In genomic region chr16:4718466-4718865, GRCh38 we compare ENCODE assay signal across 1 cellular context.
TF ChIP-seq lines count a peak whose summit lies in the region.

No MANE protein-coding gene starts in this region.

TF ChIP-seq in WTC11, 78 proteins besides CTCF, POLR2A, EP300 and RAD21 (continued from another document):
- no peak for TF ChIP-seq FOXP4 (CRISPR knock-in tag; IDR thresholded peaks at IDR 0.05)
- no peak for TF ChIP-seq ZBTB43 (CRISPR knock-in tag; IDR thresholded peaks at IDR 0.05)
